Comparison of ENCODE assay signal across 30 cellular contexts in the genomic region with DNA sequence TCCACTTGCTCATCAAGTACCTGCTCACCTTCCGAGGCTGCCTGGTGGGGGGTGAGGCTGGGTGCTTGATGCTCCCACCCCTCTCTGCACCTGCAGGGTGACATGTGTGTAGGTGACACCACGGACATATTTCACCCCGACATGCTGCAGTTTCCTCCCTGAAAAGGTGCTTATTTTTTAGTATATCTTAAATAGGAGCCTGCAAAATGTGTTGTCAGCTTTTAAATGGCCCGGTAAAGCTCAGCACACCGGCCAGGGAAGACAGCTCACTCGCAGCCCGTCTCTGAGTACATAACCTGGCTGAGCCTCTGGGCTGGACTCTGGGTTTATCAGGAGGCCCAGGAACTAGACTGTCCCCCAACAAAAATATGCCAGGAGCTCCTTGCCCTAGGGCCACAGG.
"Had no signal": no experiment of that assay in that cellular context is flagged by ENCODE, and none has a peak within 500 bp of the region (broad histone marks: within the 10 kb centered on the region; RNA-seq: fewer than 3 reads in every experiment).

No MANE protein-coding gene starts in this region.

- H3K4me3 ChIP-seq: adrenal gland, breast epithelium, cardiac muscle cell, colonic mucosa, esophagus squamous epithelium, gastroesophageal sphincter had no signal

- H3K27me3 ChIP-seq: cardiac muscle cell, colonic mucosa had no signal

- H3K27ac ChIP-seq: adrenal gland, breast epithelium, cardiac muscle cell, colonic mucosa, epithelial cell of prostate, esophagus squamous epithelium, gastroesophageal sphincter had no signal

- H3K36me3 ChIP-seq: adrenal gland, breast epithelium, cardiac muscle cell, colonic mucosa, esophagus squamous epithelium, gastroesophageal sphincter had no signal

- DNase-seq: activated CD4-positive, alpha-beta memory T cell treated with anti-CD3 and anti-CD28 coated beads for 36 hours; activated CD4-positive, alpha-beta T cell treated with anti-CD3 and anti-CD28 coated beads for 36 hours; activated CD4-positive, alpha-beta T cell treated with anti-CD3 and anti-CD28 coated beads, Interleukin-2, amount 10 ng/mL, durations not matched to agents 24 days and 14 days; activated CD4-positive, CD25-positive, alpha-beta regulatory T cell; activated CD4-positive, CD25-positive, alpha-beta regulatory T cell treated with anti-CD3 and anti-CD28 coated beads, Interleukin-2, amount 50 U/mL, for 72 hours; activated CD8-positive, alpha-beta memory T cell treated with anti-CD3 and anti-CD28 coated beads, Interleukin-2, amount 10 ng/mL, durations not matched to agents 7 days and 5 days; activated CD8-positive, alpha-beta memory T cell treated with anti-CD3 and anti-CD28 coated beads, Interleukin-2, amount 50 U/mL, for 4 hours; activated CD8-positive, alpha-beta T cell treated with anti-CD3 and anti-CD28 coated beads, Interleukin-2, amount 10 ng/mL, durations not matched to agents 7 days and 5 days; activated effector memory CD4-positive, alpha-beta T cell treated with anti-CD3 and anti-CD28 coated beads, Interleukin-2, amount 50 U/mL, for 16 hours; activated naive CD4-positive, alpha-beta T cell treated with anti-CD3 and anti-CD28 coated beads for 36 hours; activated naive CD8-positive, alpha-beta T cell treated with anti-CD3 and anti-CD28 coated beads for 36 hours; activated naive CD8-positive, alpha-beta T cell treated with anti-CD3 and anti-CD28 coated beads, Interleukin-2, amount 50 U/mL, for 24 hours; activated T-cell treated with anti-CD3 and anti-CD28 coated beads, Interleukin-2, amount 50 U/mL, for 1 hour; activated T-cell treated with anti-CD3 and anti-CD28 coated beads, Interleukin-2, amount 50 U/mL, for 48 hours; adrenal gland; amygdala; aorta; central memory CD4-positive, alpha-beta T cell; cerebellar nuclear complex; colonic mucosa; effector CD8-positive, alpha-beta T cell; esophagus squamous epithelium; foreskin melanocyte; hippocampal formation had no signal

- ATAC-seq: activated CD4-positive, alpha-beta T cell treated with anti-CD3 and anti-CD28 coated beads for 36 hours; activated CD8-positive, alpha-beta memory T cell treated with anti-CD3 and anti-CD28 coated beads, Interleukin-2, amount 10 ng/mL, durations not matched to agents 7 days and 5 days; activated CD8-positive, alpha-beta T cell treated with anti-CD3 and anti-CD28 coated beads, Interleukin-2, amount 10 ng/mL, durations not matched to agents 7 days and 5 days; activated naive CD8-positive, alpha-beta T cell treated with anti-CD3 and anti-CD28 coated beads, Interleukin-2, amount 50 U/mL, for 24 hours; gastroesophageal sphincter had no signal

- H3K9me3 ChIP-seq: adrenal gland, breast epithelium, colonic mucosa, esophagus squamous epithelium, gastroesophageal sphincter had no signal

- FAIRE-seq: endometrium, endothelial cell of umbilical vein had no signal

- H3K4me1 ChIP-seq: adrenal gland, breast epithelium, colonic mucosa, esophagus squamous epithelium, gastroesophageal sphincter had no signal
